13 cellular contexts compared by ENCODE assay signal in the genomic region with DNA sequence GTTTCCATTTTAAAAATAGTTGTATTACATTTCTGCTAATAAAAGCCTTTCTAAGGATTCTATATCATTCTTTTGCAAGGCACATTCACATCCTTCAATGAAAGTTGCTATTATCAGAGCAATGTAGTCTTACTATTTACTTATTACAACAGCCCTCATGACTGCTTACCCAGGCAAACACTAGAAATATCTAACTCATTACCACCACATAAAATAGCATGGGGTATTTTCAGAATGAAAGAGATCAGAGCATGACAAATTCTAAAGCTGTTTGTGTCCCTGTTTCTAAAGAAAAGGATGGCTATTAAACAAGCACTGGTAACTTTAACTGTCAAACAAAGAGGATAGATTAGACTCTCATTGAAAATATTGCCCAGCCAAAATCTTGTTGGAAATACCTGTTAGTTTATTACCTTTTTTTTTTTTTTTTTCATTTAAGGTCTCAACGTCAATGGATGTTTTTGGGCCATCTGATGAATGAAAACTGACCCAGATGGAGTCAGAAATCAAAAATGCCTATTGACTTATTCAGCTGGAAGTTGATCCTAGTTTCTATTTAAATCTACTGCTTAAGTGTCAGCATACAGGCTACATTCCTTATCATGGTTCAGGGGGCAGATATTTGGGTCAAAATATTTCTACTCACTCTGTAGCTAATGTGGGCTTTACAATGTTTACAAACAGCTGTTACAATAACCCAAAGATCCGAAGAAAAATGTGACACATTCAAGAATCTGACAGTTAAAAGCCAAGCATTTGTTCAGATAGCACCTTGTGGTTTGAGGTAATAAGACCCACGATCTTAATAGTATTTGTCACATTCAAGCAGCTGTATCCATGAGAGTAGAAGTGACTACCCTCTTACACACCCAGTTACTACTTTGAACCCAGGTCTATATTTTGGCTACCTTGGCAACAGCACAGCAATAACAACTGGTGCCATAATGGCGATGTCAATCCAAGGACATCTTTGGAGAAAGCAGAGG.
DNase-seq lines count a peak whose midpoint lies in the region; ATAC-seq and TF ChIP-seq lines count a peak whose summit lies in the region.
"Had no signal": no experiment of that assay in that cellular context is flagged by ENCODE, and none has a peak within 500 bp of the region (broad histone marks: within the 10 kb centered on the region; RNA-seq: fewer than 3 reads in every experiment).

No MANE protein-coding gene starts in this region.

- H3K27ac ChIP-seq in smooth muscle cell (ENCODE audit: low read depth) = peak overlapping the region; percentile 28
- H3K27ac ChIP-seq: PC-9 had no signal

- no peaks in the 10 kb centered on the region for H3K9me3 ChIP-seq in smooth muscle cell (replicated peaks; ENCODE audit: low read depth)

- no peaks in the 10 kb centered on the region for H3K4me1 ChIP-seq in smooth muscle cell (ENCODE audit: low read depth)

- no peak for ATAC-seq in Right ventricle myocardium inferior

- no peaks in the 10 kb centered on the region for H4K20me1 ChIP-seq in smooth muscle cell (ENCODE audit: low read depth)

- H3K79me2 ChIP-seq in smooth muscle cell (ENCODE audit: low read depth) = no peaks in the 10 kb centered on the region

- no peaks in the 10 kb centered on the region for H3K36me3 ChIP-seq in smooth muscle cell (ENCODE audit: low read depth)

- no peaks in the 10 kb centered on the region for H3F3A ChIP-seq in smooth muscle cell (ENCODE audit: low read depth)

- intact Hi-C loops in Right ventricle myocardium inferior (cut with DNase I) = loop anchor here (10.0 kb wide), 1 partner anchor 713 kb away; no protein-coding TSS in a partner anchor

- H3K4me3 ChIP-seq in fibroblast of the aortic adventitia (ENCODE audit: low read depth, low read length) = no peak overlapping the region
- no peak overlapping the region for H3K4me3 ChIP-seq in smooth muscle cell
- H3K4me3 ChIP-seq: PC-9 had no signal

- DNase-seq in NCI-H510A treated with DMSO at 0.1 percent for 48 hours (lab: John Stamatoyannopoulos, UW) (peak; percentile 35), NCI-H510A (lab: John Stamatoyannopoulos, UW) (no peak), NCI-H774 (lab: John Stamatoyannopoulos, UW) (peak; percentile 66), fibroblast of the aortic adventitia (ENCODE audit: low read depth) (peak; percentile 3), smooth muscle cell (lab: John Stamatoyannopoulos, UW; ENCODE audit: unreplicated experiment) (no peak), T-helper 1 cell (no peak), AML-193 (lab: John Stamatoyannopoulos, UW) (no peak), Right ventricle myocardium inferior (ENCODE audit: missing footprints) (no peak)
- DNase-seq: 8988T; activated naive CD4-positive, alpha-beta T cell treated with anti-CD3 and anti-CD28 coated beads, Interleukin-2, amount 10 ng/mL, durations not matched to agents 7 days and 5 days; islet precursor cell; NCI-H1105 treated with DMSO at 0.1 percent for 48 hours; PC-9 had no signal

- WGBS in smooth muscle cell (ENCODE audit: low lambda C conversion rate) = 55% methylated on average over 4 of the region's 4 CpGs

- no peak overlapping the region for H3K4me2 ChIP-seq in smooth muscle cell
- H3K4me2 ChIP-seq: PC-9 had no signal

- no peak for TF ChIP-seq CTCF in fibroblast of the aortic adventitia (IDR thresholded peaks at IDR 0.05; ENCODE audit: insufficient read depth, low read length)
- no peak for TF ChIP-seq CTCF in smooth muscle cell (IDR thresholded peaks at IDR 0.05; ENCODE audit: borderline replicate concordance, insufficient read depth, poor library complexity, severe bottlenecking)

- no peaks in the 10 kb centered on the region for H3K27me3 ChIP-seq in smooth muscle cell (ENCODE audit: low read depth)

- no peak overlapping the region for H3K9ac ChIP-seq in smooth muscle cell (ENCODE audit: low read depth)

- peak overlapping the region; percentile 12 for H2AFZ ChIP-seq in smooth muscle cell (ENCODE audit: low read depth)
- H2AFZ ChIP-seq: PC-9 had no signal

Comparison
In these comparisons a context has a peak if more than half of its experiments do, and no peak if none do; other contexts are left out.
1. DNase-seq: peak in NCI-H510A treated with DMSO at 0.1 percent for 48 hours (single experiment), NCI-H774 (single experiment) and fibroblast of the aortic adventitia (single experiment); none in NCI-H510A (single experiment), smooth muscle cell (single experiment), T-helper 1 cell (0 of 5), AML-193 (0 of 2) and Right ventricle myocardium inferior (single experiment).